14 cellular contexts compared by ENCODE assay signal in genomic region chr12:7695159-7695930, GRCh38.
DNase-seq lines count a peak whose midpoint lies in the region; ATAC-seq and TF ChIP-seq lines count a peak whose summit lies in the region.
"Had no signal": no experiment of that assay in that cellular context is flagged by ENCODE, and none has a peak within 500 bp of the region (broad histone marks: within the 10 kb centered on the region; RNA-seq: fewer than 3 reads in every experiment).

Gene GDF3 (minus strand): TSS chr12:7695775. CDS start chr12:7695728, 47 bp downstream.

- DNase-seq in stimulated activated naive CD8-positive, alpha-beta T cell treated with anti-CD3 and anti-CD28 coated beads, Interleukin-15, amount 100 ng/mL, for 72 hours: no peak
- DNase-seq in stimulated activated naive CD8-positive, alpha-beta T cell treated with anti-CD3 and anti-CD28 coated beads, Interleukin-15, Interleukin-2, amounts not matched to agents 100 U/mL and 50 U/mL, for 24 hours: no peak
- DNase-seq in cardiac fibroblast (ENCODE audit: low read depth in 2 of 2): peak; percentile 19 to 24
- no peak for DNase-seq in NCI-H1092 treated with DMSO at 0.1 percent for 48 hours (lab: John Stamatoyannopoulos, UW)
- no peak for DNase-seq in DMS79 treated with DMSO at 0.1 percent for 48 hours (lab: John Stamatoyannopoulos, UW)
- DNase-seq in NCI-H2196 treated with DMSO at 0.1 percent for 48 hours (lab: John Stamatoyannopoulos, UW; ENCODE audit: unreplicated experiment): no peak
- DNase-seq in OCI-M2 (lab: John Stamatoyannopoulos, UW; ENCODE audit: unreplicated experiment): no peak
- DNase-seq: glutamatergic neuron, T-helper 1 cell had no signal

- H3K4me3 ChIP-seq in cardiac fibroblast (replicated peaks in 1 of 2; ENCODE audit: low read depth in 2 of 2, low read length in 2 of 2) (no peak within 1 kb of the TSS), iPS-18a (ENCODE audit: low read length) (peak within 1 kb of the TSS; percentile 37)
- H3K4me3 ChIP-seq: HAP-1 had no signal

- peak within 1 kb of the TSS; percentile 41 for H3K27ac ChIP-seq in iPS-18a (ENCODE audit: low read length)
- H3K27ac ChIP-seq: KMS-11, upper lobe of left lung had no signal

- H3K27ac Mint-ChIP-seq in stimulated activated naive CD8-positive, alpha-beta T cell treated with anti-CD3 and anti-CD28 coated beads, Interleukin-15, amount 100 ng/mL, for 72 hours: peak within 1 kb of the TSS; percentile 53 to 86
- H3K27ac Mint-ChIP-seq: activated naive CD4-positive, alpha-beta T cell treated with anti-CD3 and anti-CD28 coated beads, Interleukin-2, amount 50 U/mL, for 24 hours had no signal

- H3K4me1 Mint-ChIP-seq in stimulated activated naive CD8-positive, alpha-beta T cell treated with anti-CD3 and anti-CD28 coated beads, Interleukin-15, amount 100 ng/mL, for 72 hours: peaks cover 10% of the 10 kb centered on the region

- no peak for ATAC-seq in stimulated activated naive CD8-positive, alpha-beta T cell treated with anti-CD3 and anti-CD28 coated beads, Interleukin-15, amount 100 ng/mL, for 72 hours
- no peak for ATAC-seq in stimulated activated naive CD8-positive, alpha-beta T cell treated with anti-CD3 and anti-CD28 coated beads, Interleukin-15, Interleukin-2, amounts not matched to agents 100 U/mL and 50 U/mL, for 24 hours

- no peaks in the 10 kb centered on the region for H3K9me3 ChIP-seq in iPS-18a (ENCODE audit: control insufficient read depth, low read depth, low read length)
- H3K9me3 ChIP-seq: HAP-1, upper lobe of left lung had no signal

- no peaks in the 10 kb centered on the region for H3K27me3 ChIP-seq in iPS-18a (ENCODE audit: control insufficient read depth, insufficient read depth, low read length)
- H3K27me3 ChIP-seq: upper lobe of left lung had no signal

- no peaks in the 10 kb centered on the region for H3K36me3 ChIP-seq in iPS-18a (ENCODE audit: control insufficient read depth, low read depth, low read length)
- H3K36me3 ChIP-seq: HAP-1, upper lobe of left lung had no signal

- peaks cover 19% of the 10 kb centered on the region for H3K4me1 ChIP-seq in iPS-18a (ENCODE audit: control insufficient read depth, low read depth, low read length)

- no peaks in the 10 kb centered on the region for H3K9me3 Mint-ChIP-seq in stimulated activated naive CD8-positive, alpha-beta T cell treated with anti-CD3 and anti-CD28 coated beads, Interleukin-15, amount 100 ng/mL, for 72 hours
- H3K9me3 Mint-ChIP-seq: activated naive CD4-positive, alpha-beta T cell treated with anti-CD3 and anti-CD28 coated beads, Interleukin-2, amount 50 U/mL, for 24 hours had no signal

- peak within 1 kb of the TSS in 1 of 2 donors; percentile 46 for H3K4me3 Mint-ChIP-seq in stimulated activated naive CD8-positive, alpha-beta T cell treated with anti-CD3 and anti-CD28 coated beads, Interleukin-15, amount 100 ng/mL, for 72 hours
- H3K4me3 Mint-ChIP-seq: activated naive CD4-positive, alpha-beta T cell treated with anti-CD3 and anti-CD28 coated beads, Interleukin-2, amount 50 U/mL, for 24 hours had no signal

- peak within 1 kb of the TSS; percentile 38 for H3K9ac ChIP-seq in iPS-18a (ENCODE audit: low read length)
- H3K9ac ChIP-seq: KMS-11 had no signal

- peaks cover 21% of the 10 kb centered on the region for H3K27me3 Mint-ChIP-seq in stimulated activated naive CD8-positive, alpha-beta T cell treated with anti-CD3 and anti-CD28 coated beads, Interleukin-15, amount 100 ng/mL, for 72 hours
- H3K27me3 Mint-ChIP-seq: activated naive CD4-positive, alpha-beta T cell treated with anti-CD3 and anti-CD28 coated beads, Interleukin-2, amount 50 U/mL, for 24 hours had no signal

- TF ChIP-seq CTCF in cardiac fibroblast (IDR thresholded peaks at IDR 0.05; ENCODE audit: low read depth, low read length): no peak

Comparison
In these comparisons a context has a peak if more than half of its experiments do, and no peak if none do; other contexts are left out.
1. DNase-seq: peak in cardiac fibroblast (2 of 2); none in stimulated activated naive CD8-positive, alpha-beta T cell treated with anti-CD3 and anti-CD28 coated beads, Interleukin-15, amount 100 ng/mL, for 72 hours (0 of 2), stimulated activated naive CD8-positive, alpha-beta T cell treated with anti-CD3 and anti-CD28 coated beads, Interleukin-15, Interleukin-2, amounts not matched to agents 100 U/mL and 50 U/mL, for 24 hours (single experiment), NCI-H1092 treated with DMSO at 0.1 percent for 48 hours (single experiment), DMS79 treated with DMSO at 0.1 percent for 48 hours (single experiment), NCI-H2196 treated with DMSO at 0.1 percent for 48 hours (single experiment) and OCI-M2 (single experiment).